10 cellular contexts compared by ENCODE assay signal in the genomic region with DNA sequence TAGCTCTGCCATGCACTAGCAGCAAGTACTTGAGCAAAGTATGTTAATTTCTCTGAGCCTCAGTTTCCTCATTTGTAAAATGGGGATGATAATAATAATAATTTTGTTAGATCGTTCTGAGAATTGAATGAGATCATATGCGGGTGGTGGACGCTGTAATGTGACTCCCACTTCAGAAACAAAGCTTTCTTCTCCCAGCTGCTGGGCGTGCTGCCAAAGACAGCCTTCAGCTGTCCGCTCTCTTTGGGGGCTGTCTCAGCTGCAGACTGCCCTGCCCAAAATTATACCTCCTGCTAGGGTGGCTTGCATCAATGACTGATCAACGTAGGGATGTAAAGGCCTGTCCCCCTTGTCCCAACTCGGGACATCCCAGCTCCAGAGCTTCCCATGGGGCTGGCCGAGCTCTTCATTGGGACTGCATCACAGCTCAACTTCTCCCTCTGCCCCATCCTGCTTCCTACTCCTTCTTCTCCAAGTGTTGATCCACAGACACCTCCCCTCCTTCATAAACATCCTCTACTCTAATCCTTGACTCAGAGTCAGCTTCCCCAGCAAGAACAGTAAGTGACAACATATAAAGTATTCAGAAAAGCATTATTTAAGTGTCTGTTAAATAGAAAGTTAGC. TPM values are rescaled to one million over a fixed set of nuclear protein-coding genes. Genes with fewer than 3 reads are reported as not detected.
A peak's percentile ranks its signal among the peaks of the same experiment; 100 is the strongest.
DNase-seq lines count a peak whose midpoint lies in the region; ATAC-seq, FAIRE-seq and TF ChIP-seq lines count a peak whose summit lies in the region.
"Had no signal": no experiment of that assay in that cellular context is flagged by ENCODE, and none has a peak within 500 bp of the region (broad histone marks: within the 10 kb centered on the region; RNA-seq: fewer than 3 reads in every experiment).

No MANE protein-coding gene starts in this region.

- no peaks in the 10 kb centered on the region; a peak in 2 of 5 replicates for H3K27me3 ChIP-seq in K562 (ENCODE audit: control insufficient read depth in 2 of 2, insufficient read depth in 2 of 2, low read length in 2 of 2)

- no peaks in the 10 kb centered on the region for H3K79me2 ChIP-seq in K562 (ENCODE audit: control insufficient read depth, insufficient read depth, low read length)

- H3K27ac ChIP-seq in K562 (ENCODE audit: extremely low read depth, low read depth, low read length) (no peak overlapping the region), coronary artery (no peak overlapping the region)

- no peak for TF ChIP-seq POLR2A in K562 (conservative IDR thresholded peaks at IDR 0.05)

- under 1% methylated on average over 8 of the region's 8 CpGs for WGBS in K562 (ENCODE audit: insufficient coverage, low coverage, missing lambda C conversion rate)

- H2AFZ ChIP-seq in K562 (ENCODE audit: low read depth, low read length) = no peak overlapping the region

- no peak for TF ChIP-seq EP300 in K562 (IDR thresholded peaks at IDR 0.05; ENCODE audit: low read length)

- no peaks in the 10 kb centered on the region for H3K36me3 ChIP-seq in K562 (ENCODE audit: control insufficient read depth, insufficient read depth, low read length)

- FAIRE-seq in K562 (lab: Jason Lieb, UNC) = no peak

- TF ChIP-seq RAD21 in K562 (CRISPR knock-in tag; conservative IDR thresholded peaks at IDR 0.05 in 1 of 2, IDR thresholded peaks at IDR 0.05 in 1 of 2) = no peak

- TF ChIP-seq CTCF in K562 (IDR thresholded peaks at IDR 0.05 in 2 of 3, conservative IDR thresholded peaks at IDR 0.05 in 1 of 3; ENCODE audit: insufficient read depth in 2 of 3, low read depth in 1 of 3, low read length in 3 of 3) = no peak
- no peak for TF ChIP-seq CTCF in coronary artery (IDR thresholded peaks at IDR 0.05)

- intact Hi-C loops in K562 (cut with micrococcal nuclease) = no loop called here

- no peaks in the 10 kb centered on the region for H3K9me1 ChIP-seq in K562 (ENCODE audit: control insufficient read depth, insufficient read depth, low read length)

- no peak overlapping the region for H3K9ac ChIP-seq in K562 (ENCODE audit: insufficient read depth in 1 of 2, low read depth in 2 of 2, low read length in 2 of 2)

- POLR2A ChIA-PET in K562 (lab: Yijun Ruan, JAX) = interaction anchor here (0.6 to 1.0 kb wide), 2 partner anchors 8 to 92 kb away, joined by 3 to 8 read pairs; no protein-coding TSS in a partner anchor

- DNase-seq in DMS 273 treated with DMSO at 0.1 percent for 48 hours (lab: John Stamatoyannopoulos, UW) (peak; percentile 58), NCI-H2107 (lab: John Stamatoyannopoulos, UW) (peak; percentile 88), K562 (ENCODE audit: extremely low read depth in 1 of 4, low spot score in 3 of 4) (no peak), midbrain (lab: John Stamatoyannopoulos, UW) (peak; percentile 84), coronary artery (ENCODE audit: low spot score) (no peak), NOMO-1 treated with DMSO at 0.1 percent for 48 hours (lab: John Stamatoyannopoulos, UW; ENCODE audit: unreplicated experiment) (no peak)
- DNase-seq in activated T-cell treated with anti-CD3 and anti-CD28 coated beads, Interleukin-2, amount 50 U/mL, for 1 hour = no peak
- no peak for DNase-seq in activated CD4-positive, alpha-beta T cell treated with anti-CD3 and anti-CD28 coated beads for 1 hour
- DNase-seq: activated CD8-positive, alpha-beta memory T cell treated with anti-CD3 and anti-CD28 coated beads, Interleukin-2, amount 10 ng/mL, durations not matched to agents 7 days and 5 days had no signal

- no peak overlapping the region for H3K4me3 ChIP-seq in K562
- H3K4me3 ChIP-seq in coronary artery = no peak overlapping the region

- no peak overlapping the region for H3K4me2 ChIP-seq in K562 (ENCODE audit: insufficient read depth, low read length)

- no peaks in the 10 kb centered on the region; the same call in 1 of the 2 replicates for H4K20me1 ChIP-seq in K562 (replicated peaks; ENCODE audit: control insufficient read depth, insufficient read depth, low read length)

- H3K4me1 ChIP-seq in K562 (replicated peaks in 1 of 2; ENCODE audit: control insufficient read depth in 2 of 2, insufficient read depth in 2 of 2, low read length in 2 of 2) = no peaks in the 10 kb centered on the region

- CTCF ChIA-PET in K562 (lab: Yijun Ruan, JAX; ENCODE audit: low intra/inter-chr PET ratio) = no interaction called here

- no TSS peak for BruUV-seq in K562 (replicated peaks; lab: Mats Ljungman, UMichigan)

- in situ Hi-C loops in K562 (cut with MboI) = no loop called here

- no peak for ATAC-seq in K562
- ATAC-seq: activated CD8-positive, alpha-beta memory T cell treated with anti-CD3 and anti-CD28 coated beads, Interleukin-2, amount 10 ng/mL, durations not matched to agents 7 days and 5 days had no signal

- no peaks in the 10 kb centered on the region for H3K9me3 ChIP-seq in K562 (replicated peaks; ENCODE audit: control insufficient read depth, insufficient read depth, low read depth, low read length)

TF ChIP-seq in K562, 482 proteins besides CTCF, POLR2A, EP300 and RAD21:
- TF ChIP-seq NFIC (IDR thresholded peaks at IDR 0.05) = 0 out of 2 replicates have a peak, but pooled peaks have one; percentile 18
- TF ChIP-seq EGR1 (conservative IDR thresholded peaks at IDR 0.05) = no peak

RNA-seq across cellular contexts. Expression of a gene that starts 30.7 kb away (rescaled TPM):
- total RNA-seq in K562 (2011; cell fraction: chromatin; rRNA removed; ENCODE audit: low replicate concordance) = not detected in 2 replicates
- not detected in 2 replicates for total RNA-seq in K562 (2011; cell fraction: nucleolus; rRNA removed)
- total RNA-seq in K562 (2011; cell fraction: nucleoplasm; rRNA removed) = not detected in 2 replicates
- total RNA-seq in K562 (2014; rRNA removed) (not detected in 2 replicates), K562 (2014; rRNA removed; fragmentation: Illumina TruSeq; extraction: Trizol) (not detected in 2 replicates), K562 (2015; rRNA removed; fragmentation: Illumina TruSeq; extraction: Trizol) (not detected in 2 replicates), K562 (2021) (0.04 TPM in 1 of 2 replicates, not detected in the other)
- polyA plus RNA-seq in K562 (2011; rRNA removed) (not detected in 2 replicates), K562 (2014; fragmentation: Illumina TruSeq; extraction: Trizol) (not detected in 2 replicates), K562 (2014; fragmentation: Nextera tagmentation; extraction: Ambion mirVana) (not detected), K562 (2014; rRNA removed) (not detected in 2 replicates)
- 0.04 and 0.06 TPM in 2 replicates for polyA plus RNA-seq in K562 (2011; cell fraction: cytosol; rRNA removed)
- polyA plus RNA-seq in K562 (2011; cell fraction: nucleus; rRNA removed) = not detected in 2 replicates
- not detected in 2 replicates for polyA plus RNA-seq in K562 (2012)
- polyA minus RNA-seq in K562 (2011; rRNA and poly(A)+ RNA removed) = not detected in 2 replicates
- polyA minus RNA-seq in K562 (2011; cell fraction: cytosol; rRNA and poly(A)+ RNA removed) = not detected in 2 replicates
- not detected in 2 replicates for polyA minus RNA-seq in K562 (2011; cell fraction: nucleus; rRNA and poly(A)+ RNA removed)
- total RNA-seq: activated CD8-positive, alpha-beta memory T cell treated with anti-CD3 and anti-CD28 coated beads, Interleukin-2, amount 10 ng/mL, durations not matched to agents 7 days and 5 days; OCI-LY7 had no signal

Comparison
In these comparisons a context has a peak if more than half of its experiments do, and no peak if none do; other contexts are left out.
1. DNase-seq: peak in DMS 273 treated with DMSO at 0.1 percent for 48 hours (single experiment), NCI-H2107 (single experiment) and midbrain (single experiment); none in K562 (0 of 4), coronary artery (single experiment), NOMO-1 treated with DMSO at 0.1 percent for 48 hours (single experiment), activated T-cell treated with anti-CD3 and anti-CD28 coated beads, Interleukin-2, amount 50 U/mL, for 1 hour (single experiment) and activated CD4-positive, alpha-beta T cell treated with anti-CD3 and anti-CD28 coated beads for 1 hour (single experiment).